ENCODE assay signal across 15 cellular contexts in the genomic region with DNA sequence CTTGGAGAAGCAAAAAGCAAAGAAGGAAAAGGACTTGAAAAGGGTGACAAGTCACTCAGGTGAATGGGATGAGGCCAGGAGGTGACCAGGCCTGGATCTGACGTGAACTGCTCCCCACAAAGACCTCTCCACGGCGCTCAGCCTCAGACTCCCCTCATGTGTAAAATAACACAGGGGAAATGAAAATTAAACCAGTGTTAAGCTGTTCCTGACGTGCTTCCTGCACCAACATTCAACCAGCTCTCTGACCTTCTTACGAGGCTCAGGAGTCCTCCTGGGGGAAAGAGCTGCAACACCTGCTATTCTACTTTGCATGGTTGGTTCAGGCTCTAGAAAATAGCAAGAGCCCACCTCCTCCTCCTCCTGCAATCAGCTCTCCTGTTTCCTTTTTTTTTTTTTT.
DNase-seq lines count a peak whose midpoint lies in the region; ATAC-seq and TF ChIP-seq lines count a peak whose summit lies in the region.
"Had no signal": no experiment of that assay in that cellular context is flagged by ENCODE, and none has a peak within 500 bp of the region (broad histone marks: within the 10 kb centered on the region; RNA-seq: fewer than 3 reads in every experiment).

No MANE protein-coding gene starts in this region.

- CTCF ChIA-PET in activated CD4-positive, alpha-beta T cell treated with anti-CD3 and anti-CD28 coated beads, Interleukin-2, amount 10 ng/mL, durations not matched to agents 7 days and 5 days (lab: Charles Lee): interaction anchor here (0.5 to 1.3 kb wide), 6 partner anchors 9 to 1281 kb away, joined by 3 to 4 read pairs (median 3); no protein-coding TSS in a partner anchor

- H3K4me3 ChIP-seq in coronary artery (no peak overlapping the region), transverse colon (no peak overlapping the region)
- H3K4me3 ChIP-seq: skin epidermis had no signal

- peaks cover 2% of the 10 kb centered on the region for H3K9me3 Mint-ChIP-seq in activated CD4-positive, alpha-beta T cell treated with anti-CD3 and anti-CD28 coated beads, Interleukin-2, amount 10 ng/mL, durations not matched to agents 7 days and 5 days
- H3K9me3 Mint-ChIP-seq in IgD-negative memory B cell: peaks cover 0 to 7% (median under 1%) of the 10 kb centered on the region in 3 donors
- H3K9me3 Mint-ChIP-seq: T-helper 1 cell treated with Interleukin-12 subunit alpha and Interleukin-12 subunit beta and Interleukin-4 antibody, amounts not matched to agents 30 μg/mL and 1 μg/mL, for 36 hours had no signal

- in situ Hi-C loops in transverse colon (cut with MboI; ENCODE audit: low pct_ligation_motif_present in 1 of 4, low pct_unique_long_range_greater_than_20kb in 1 of 4, low sequenced_read_pairs in 3 of 4): loop anchor here in 1 of 4 donors (25.0 kb wide), 2 partner anchors 167 to 458 kb away; no protein-coding TSS in a partner anchor

- H3K27me3 Mint-ChIP-seq in activated CD4-positive, alpha-beta T cell treated with anti-CD3 and anti-CD28 coated beads, Interleukin-2, amount 10 ng/mL, durations not matched to agents 7 days and 5 days: no peaks in the 10 kb centered on the region
- H3K27me3 Mint-ChIP-seq in IgD-negative memory B cell: no peaks in the 10 kb centered on the region

- WGBS in transverse colon (ENCODE audit: low coverage in 1 of 2), 2 donors: 71 to 81% methylated on average over 5 of the region's 5 CpGs

- peaks cover 28% of the 10 kb centered on the region for H3K4me1 Mint-ChIP-seq in activated CD4-positive, alpha-beta T cell treated with anti-CD3 and anti-CD28 coated beads, Interleukin-2, amount 10 ng/mL, durations not matched to agents 7 days and 5 days
- peaks cover 20 to 34% (median 20%) of the 10 kb centered on the region in 3 donors for H3K4me1 Mint-ChIP-seq in IgD-negative memory B cell

- TF ChIP-seq CTCF in coronary artery (IDR thresholded peaks at IDR 0.05) (no peak), transverse colon (IDR thresholded peaks at IDR 0.05) (no peak), foreskin keratinocyte (conservative IDR thresholded peaks at IDR 0.05) (no peak)

- no peak for TF ChIP-seq EP300 in transverse colon (IDR thresholded peaks at IDR 0.05; ENCODE audit: low read depth)

- H3K4me1 ChIP-seq in transverse colon (peaks cover 6 to 19% (median 14%) of the 10 kb centered on the region in 4 donors), foreskin keratinocyte (no peaks in the 10 kb centered on the region)

- no peak overlapping the region for H3K4me3 Mint-ChIP-seq in activated CD4-positive, alpha-beta T cell treated with anti-CD3 and anti-CD28 coated beads, Interleukin-2, amount 10 ng/mL, durations not matched to agents 7 days and 5 days
- peak overlapping the region in 3 of 4 donors; percentile 8 to 87 (median 81) for H3K4me3 Mint-ChIP-seq in IgD-negative memory B cell

- no peak for ATAC-seq in GM21526 (IDR thresholded peaks at IDR 0.05; ENCODE audit: low FRiP score, unreplicated experiment)
- no peak for ATAC-seq in foreskin keratinocyte

- H3K27ac ChIP-seq in coronary artery: peak overlapping the region; percentile 34 to 74
- H3K27ac ChIP-seq in transverse colon: peak overlapping the region in 3 of 4 donors; percentile 60 to 66 (median 61)
- no peak overlapping the region for H3K27ac ChIP-seq in foreskin keratinocyte

- no peaks in the 10 kb centered on the region for H3K9me3 ChIP-seq in transverse colon

- no peaks in the 10 kb centered on the region for H3K36me3 ChIP-seq in transverse colon

- no peak for TF ChIP-seq POLR2A in transverse colon (IDR thresholded peaks at IDR 0.05)

- H3K36me3 Mint-ChIP-seq in activated CD4-positive, alpha-beta T cell treated with anti-CD3 and anti-CD28 coated beads, Interleukin-2, amount 10 ng/mL, durations not matched to agents 7 days and 5 days (ENCODE audit: low read depth): peaks cover 12% of the 10 kb centered on the region
- peaks cover 6% of the 10 kb centered on the region for H3K36me3 Mint-ChIP-seq in IgD-negative memory B cell

- peak overlapping the region; percentile 3 for H3K27ac Mint-ChIP-seq in activated CD4-positive, alpha-beta T cell treated with anti-CD3 and anti-CD28 coated beads, Interleukin-2, amount 10 ng/mL, durations not matched to agents 7 days and 5 days
- peak overlapping the region; percentile 39 to 96 (median 41) for H3K27ac Mint-ChIP-seq in IgD-negative memory B cell

- no peaks in the 10 kb centered on the region for H3K27me3 ChIP-seq in transverse colon
- H3K27me3 ChIP-seq in foreskin keratinocyte: no peaks in the 10 kb centered on the region

- intact Hi-C loops in transverse colon (cut with DNase I; ENCODE audit: low total_unique reads): no loop called here

- POLR2A ChIA-PET in activated CD4-positive, alpha-beta T cell treated with anti-CD3 and anti-CD28 coated beads, Interleukin-2, amount 10 ng/mL, durations not matched to agents 7 days and 5 days (lab: Charles Lee): no interaction called here

- DNase-seq in activated CD4-positive, alpha-beta T cell treated with anti-CD3 and anti-CD28 coated beads, Interleukin-2, amount 10 ng/mL, durations not matched to agents 7 days and 5 days: no peak
- no peak for DNase-seq in activated CD4-positive, alpha-beta T cell treated with anti-CD3 and anti-CD28 coated beads for 4 hours
- no peak for DNase-seq in coronary artery (ENCODE audit: low spot score)
- DNase-seq in transverse colon: no peak
- no peak for DNase-seq in foreskin keratinocyte
- no peak for DNase-seq in COLO829 (ENCODE audit: low spot score)
- DNase-seq: ACHN, activated gamma-delta T cell, mesenchymal stem cell, NCI-H1105, NCI-H510A had no signal
